1 cellular context compared by ENCODE assay signal in genomic region chr3:66377800-66378199, GRCh38.
TF ChIP-seq lines count a peak whose summit lies in the region.

No MANE protein-coding gene starts in this region.

TF ChIP-seq in GM23338, 12 proteins besides CTCF, POLR2A, EP300 and RAD21 (continued from another document):
- TF ChIP-seq, protein P1, sequence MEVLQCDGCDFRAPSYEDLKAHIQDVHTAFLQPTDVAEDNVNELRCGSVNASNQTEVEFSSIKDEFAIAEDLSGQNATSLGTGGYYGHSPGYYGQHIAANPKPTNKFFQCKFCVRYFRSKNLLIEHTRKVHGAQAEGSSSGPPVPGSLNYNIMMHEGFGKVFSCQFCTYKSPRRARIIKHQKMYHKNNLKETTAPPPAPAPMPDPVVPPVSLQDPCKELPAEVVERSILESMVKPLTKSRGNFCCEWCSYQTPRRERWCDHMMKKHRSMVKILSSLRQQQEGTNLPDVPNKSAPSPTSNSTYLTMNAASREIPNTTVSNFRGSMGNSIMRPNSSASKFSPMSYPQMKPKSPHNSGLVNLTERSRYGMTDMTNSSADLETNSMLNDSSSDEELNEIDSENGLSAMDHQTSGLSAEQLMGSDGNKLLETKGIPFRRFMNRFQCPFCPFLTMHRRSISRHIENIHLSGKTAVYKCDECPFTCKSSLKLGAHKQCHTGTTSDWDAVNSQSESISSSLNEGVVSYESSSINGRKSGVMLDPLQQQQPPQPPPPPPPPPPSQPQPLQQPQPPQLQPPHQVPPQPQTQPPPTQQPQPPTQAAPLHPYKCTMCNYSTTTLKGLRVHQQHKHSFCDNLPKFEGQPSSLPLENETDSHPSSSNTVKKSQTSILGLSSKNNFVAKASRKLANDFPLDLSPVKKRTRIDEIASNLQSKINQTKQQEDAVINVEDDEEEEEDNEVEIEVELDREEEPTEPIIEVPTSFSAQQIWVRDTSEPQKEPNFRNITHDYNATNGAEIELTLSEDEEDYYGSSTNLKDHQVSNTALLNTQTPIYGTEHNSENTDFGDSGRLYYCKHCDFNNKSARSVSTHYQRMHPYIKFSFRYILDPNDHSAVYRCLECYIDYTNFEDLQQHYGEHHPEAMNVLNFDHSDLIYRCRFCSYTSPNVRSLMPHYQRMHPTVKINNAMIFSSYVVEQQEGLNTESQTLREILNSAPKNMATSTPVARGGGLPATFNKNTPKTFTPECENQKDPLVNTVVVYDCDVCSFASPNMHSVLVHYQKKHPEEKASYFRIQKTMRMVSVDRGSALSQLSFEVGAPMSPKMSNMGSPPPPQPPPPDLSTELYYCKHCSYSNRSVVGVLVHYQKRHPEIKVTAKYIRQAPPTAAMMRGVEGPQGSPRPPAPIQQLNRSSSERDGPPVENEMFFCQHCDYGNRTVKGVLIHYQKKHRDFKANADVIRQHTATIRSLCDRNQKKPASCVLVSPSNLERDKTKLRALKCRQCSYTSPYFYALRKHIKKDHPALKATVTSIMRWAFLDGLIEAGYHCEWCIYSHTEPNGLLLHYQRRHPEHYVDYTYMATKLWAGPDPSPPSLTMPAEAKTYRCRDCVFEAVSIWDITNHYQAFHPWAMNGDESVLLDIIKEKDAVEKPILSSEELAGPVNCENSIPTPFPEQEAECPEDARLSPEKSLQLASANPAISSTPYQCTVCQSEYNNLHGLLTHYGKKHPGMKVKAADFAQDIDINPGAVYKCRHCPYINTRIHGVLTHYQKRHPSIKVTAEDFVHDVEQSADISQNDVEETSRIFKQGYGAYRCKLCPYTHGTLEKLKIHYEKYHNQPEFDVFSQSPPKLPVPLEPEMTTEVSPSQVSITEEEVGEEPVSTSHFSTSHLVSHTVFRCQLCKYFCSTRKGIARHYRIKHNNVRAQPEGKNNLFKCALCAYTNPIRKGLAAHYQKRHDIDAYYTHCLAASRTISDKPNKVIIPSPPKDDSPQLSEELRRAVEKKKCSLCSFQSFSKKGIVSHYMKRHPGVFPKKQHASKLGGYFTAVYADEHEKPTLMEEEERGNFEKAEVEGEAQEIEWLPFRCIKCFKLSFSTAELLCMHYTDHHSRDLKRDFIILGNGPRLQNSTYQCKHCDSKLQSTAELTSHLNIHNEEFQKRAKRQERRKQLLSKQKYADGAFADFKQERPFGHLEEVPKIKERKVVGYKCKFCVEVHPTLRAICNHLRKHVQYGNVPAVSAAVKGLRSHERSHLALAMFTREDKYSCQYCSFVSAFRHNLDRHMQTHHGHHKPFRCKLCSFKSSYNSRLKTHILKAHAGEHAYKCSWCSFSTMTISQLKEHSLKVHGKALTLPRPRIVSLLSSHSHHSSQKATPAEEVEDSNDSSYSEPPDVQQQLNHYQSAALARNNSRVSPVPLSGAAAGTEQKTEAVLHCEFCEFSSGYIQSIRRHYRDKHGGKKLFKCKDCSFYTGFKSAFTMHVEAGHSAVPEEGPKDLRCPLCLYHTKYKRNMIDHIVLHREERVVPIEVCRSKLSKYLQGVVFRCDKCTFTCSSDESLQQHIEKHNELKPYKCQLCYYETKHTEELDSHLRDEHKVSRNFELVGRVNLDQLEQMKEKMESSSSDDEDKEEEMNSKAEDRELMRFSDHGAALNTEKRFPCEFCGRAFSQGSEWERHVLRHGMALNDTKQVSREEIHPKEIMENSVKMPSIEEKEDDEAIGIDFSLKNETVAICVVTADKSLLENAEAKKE (CRISPR knock-in tag; IDR thresholded peaks at IDR 0.05) = no peak
- TF ChIP-seq CREB1 (CRISPR knock-in tag; IDR thresholded peaks at IDR 0.05; ENCODE audit: low read depth) (no peak), JUNB (IDR thresholded peaks at IDR 0.05; ENCODE audit: unreplicated experiment) (no peak), STAT1 (IDR thresholded peaks at IDR 0.05; ENCODE audit: unreplicated experiment) (no peak), ZNF331 (CRISPR knock-in tag; IDR thresholded peaks at IDR 0.05; ENCODE audit: low read depth) (no peak), ZNF114 (CRISPR knock-in tag; IDR thresholded peaks at IDR 0.05) (no peak)
- TF ChIP-seq, protein P2, sequence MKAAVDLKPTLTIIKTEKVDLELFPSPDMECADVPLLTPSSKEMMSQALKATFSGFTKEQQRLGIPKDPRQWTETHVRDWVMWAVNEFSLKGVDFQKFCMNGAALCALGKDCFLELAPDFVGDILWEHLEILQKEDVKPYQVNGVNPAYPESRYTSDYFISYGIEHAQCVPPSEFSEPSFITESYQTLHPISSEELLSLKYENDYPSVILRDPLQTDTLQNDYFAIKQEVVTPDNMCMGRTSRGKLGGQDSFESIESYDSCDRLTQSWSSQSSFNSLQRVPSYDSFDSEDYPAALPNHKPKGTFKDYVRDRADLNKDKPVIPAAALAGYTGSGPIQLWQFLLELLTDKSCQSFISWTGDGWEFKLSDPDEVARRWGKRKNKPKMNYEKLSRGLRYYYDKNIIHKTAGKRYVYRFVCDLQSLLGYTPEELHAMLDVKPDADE (IDR thresholded peaks at IDR 0.05) = no peak
TF ChIP-seq in GM23338: peak in this region for 0.
